ENCODE assay signal across 1 cellular context in genomic region chr15:77964193-77964592, GRCh38.
A peak's percentile ranks its signal among the peaks of the same experiment; 100 is the strongest.
TF ChIP-seq lines count a peak whose summit lies in the region.

No MANE protein-coding gene starts in this region.

TF ChIP-seq in GM12878, 131 proteins besides CTCF, POLR2A, EP300 and RAD21 (continued from another document and continues in another):
- TF ChIP-seq ATF2 (IDR thresholded peaks at IDR 0.05; ENCODE audit: low read length) (no peak), JUNB (IDR thresholded peaks at IDR 0.05) (no peak), TCF3 (IDR thresholded peaks at IDR 0.05; ENCODE audit: borderline replicate concordance, insufficient read depth, low read depth, low read length) (no peak), SMARCA5 (IDR thresholded peaks at IDR 0.05) (no peak), CREM (IDR thresholded peaks at IDR 0.05; ENCODE audit: low read depth) (no peak), CUX1 (IDR thresholded peaks at IDR 0.05; ENCODE audit: insufficient replicate concordance, low read depth, low read length) (no peak), PRDM15 (CRISPR knock-in tag; IDR thresholded peaks at IDR 0.05) (no peak), SMAD1 (IDR thresholded peaks at IDR 0.05; ENCODE audit: low read depth, partially characterized antibody) (no peak), MEF2B (IDR thresholded peaks at IDR 0.05; ENCODE audit: partially characterized antibody, poor library complexity, severe bottlenecking) (peak; percentile 73), ZZZ3 (IDR thresholded peaks at IDR 0.05; ENCODE audit: control insufficient read depth, insufficient read length, low read depth) (no peak), MAX (IDR thresholded peaks at IDR 0.05; ENCODE audit: low read depth, low read length) (no peak), KDM1A (IDR thresholded peaks at IDR 0.05; ENCODE audit: borderline replicate concordance) (no peak), BCL3 (IDR thresholded peaks at IDR 0.05; ENCODE audit: borderline replicate concordance, insufficient read depth, low read depth, low read length, poor library complexity, severe bottlenecking) (no peak), STAT1 (conservative IDR thresholded peaks at IDR 0.05) (no peak), ZNF207 (IDR thresholded peaks at IDR 0.05; ENCODE audit: borderline replicate concordance) (no peak), ZNF622 (IDR thresholded peaks at IDR 0.05) (no peak), ASH2L (IDR thresholded peaks at IDR 0.05; ENCODE audit: borderline replicate concordance, low read depth) (no peak), EED (IDR thresholded peaks at IDR 0.05; ENCODE audit: low read depth) (no peak), NR2C1 (IDR thresholded peaks at IDR 0.05) (no peak), ZSCAN29 (IDR thresholded peaks at IDR 0.05) (no peak), ZNF687 (IDR thresholded peaks at IDR 0.05) (no peak), ZNF274 (IDR thresholded peaks at IDR 0.05; ENCODE audit: insufficient read depth, insufficient read length) (no peak), MEF2A (IDR thresholded peaks at IDR 0.05; ENCODE audit: insufficient read depth, low read depth, low read length) (peak; percentile 71; the same call in 1 of the 2 replicates), SPI1 (IDR thresholded peaks at IDR 0.05; ENCODE audit: borderline replicate concordance, insufficient read depth, low read depth, low read length) (0 out of 2 replicates have a peak, but pooled peaks have one; percentile 7), MTA2 (IDR thresholded peaks at IDR 0.05; ENCODE audit: low read depth) (peak; percentile 65), ELK1 (IDR thresholded peaks at IDR 0.05; ENCODE audit: low read depth, low read length) (no peak), ESRRA (IDR thresholded peaks at IDR 0.05; ENCODE audit: low read length) (no peak), USF2 (IDR thresholded peaks at IDR 0.05; ENCODE audit: borderline replicate concordance, low read depth, low read length) (no peak), IKZF2 (IDR thresholded peaks at IDR 0.05) (peak in 1 of 2 experiments; percentile 14; a peak in 1 of 4 replicates)
- TF ChIP-seq, protein P1, sequence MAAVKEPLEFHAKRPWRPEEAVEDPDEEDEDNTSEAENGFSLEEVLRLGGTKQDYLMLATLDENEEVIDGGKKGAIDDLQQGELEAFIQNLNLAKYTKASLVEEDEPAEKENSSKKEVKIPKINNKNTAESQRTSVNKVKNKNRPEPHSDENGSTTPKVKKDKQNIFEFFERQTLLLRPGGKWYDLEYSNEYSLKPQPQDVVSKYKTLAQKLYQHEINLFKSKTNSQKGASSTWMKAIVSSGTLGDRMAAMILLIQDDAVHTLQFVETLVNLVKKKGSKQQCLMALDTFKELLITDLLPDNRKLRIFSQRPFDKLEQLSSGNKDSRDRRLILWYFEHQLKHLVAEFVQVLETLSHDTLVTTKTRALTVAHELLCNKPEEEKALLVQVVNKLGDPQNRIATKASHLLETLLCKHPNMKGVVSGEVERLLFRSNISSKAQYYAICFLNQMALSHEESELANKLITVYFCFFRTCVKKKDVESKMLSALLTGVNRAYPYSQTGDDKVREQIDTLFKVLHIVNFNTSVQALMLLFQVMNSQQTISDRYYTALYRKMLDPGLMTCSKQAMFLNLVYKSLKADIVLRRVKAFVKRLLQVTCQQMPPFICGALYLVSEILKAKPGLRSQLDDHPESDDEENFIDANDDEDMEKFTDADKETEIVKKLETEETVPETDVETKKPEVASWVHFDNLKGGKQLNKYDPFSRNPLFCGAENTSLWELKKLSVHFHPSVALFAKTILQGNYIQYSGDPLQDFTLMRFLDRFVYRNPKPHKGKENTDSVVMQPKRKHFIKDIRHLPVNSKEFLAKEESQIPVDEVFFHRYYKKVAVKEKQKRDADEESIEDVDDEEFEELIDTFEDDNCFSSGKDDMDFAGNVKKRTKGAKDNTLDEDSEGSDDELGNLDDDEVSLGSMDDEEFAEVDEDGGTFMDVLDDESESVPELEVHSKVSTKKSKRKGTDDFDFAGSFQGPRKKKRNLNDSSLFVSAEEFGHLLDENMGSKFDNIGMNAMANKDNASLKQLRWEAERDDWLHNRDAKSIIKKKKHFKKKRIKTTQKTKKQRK (IDR thresholded peaks at IDR 0.05; ENCODE audit: low read depth, low read length), result no peak
